In genomic region chr4:112234952-112235609, GRCh38 we compare ENCODE assay signal across 9 cellular contexts. TPM values are rescaled to one million over a fixed set of nuclear protein-coding genes. Genes with fewer than 3 reads are reported as not detected.
A peak's percentile ranks its signal among the peaks of the same experiment; 100 is the strongest.
DNase-seq lines count a peak whose midpoint lies in the region; ATAC-seq and TF ChIP-seq lines count a peak whose summit lies in the region.
"Had no signal": no experiment of that assay in that cellular context is flagged by ENCODE, and none has a peak within 500 bp of the region (broad histone marks: within the 10 kb centered on the region; RNA-seq: fewer than 3 reads in every experiment).

No MANE protein-coding gene starts in this region.

- DNase-seq in activated T-cell treated with anti-CD3 and anti-CD28 coated beads for 24 hours (ENCODE audit: low read depth) (peak; percentile 36), NCI-H128 (lab: John Stamatoyannopoulos, UW; ENCODE audit: unreplicated experiment) (peak; percentile 6), UCSD-AML1 (lab: John Stamatoyannopoulos, UW; ENCODE audit: unreplicated experiment) (peak; percentile 8), dermis microvascular lymphatic vessel endothelial cell (ENCODE audit: low read depth in 2 of 2) (peak; percentile 64 to 84), lung (ENCODE audit: low spot score) (peak; percentile 61), stromal cell of bone marrow (ENCODE audit: low read depth) (peak; percentile 83)
- no peak for DNase-seq in activated T-cell treated with anti-CD3 and anti-CD28 coated beads, Interleukin-2, amount 50 U/mL, for 1 hour

- TF ChIP-seq CTCF in lung (IDR thresholded peaks at IDR 0.05; ENCODE audit: control extremely low read depth, extremely low read depth): peak; percentile 65

- H3K4me3 ChIP-seq in lung: no peak overlapping the region
- H3K4me3 ChIP-seq: skin epidermis had no signal

- ATAC-seq in lung (ENCODE audit: insufficient read depth, low FRiP score): no peak
- no peak for ATAC-seq in GM18858 (IDR thresholded peaks at IDR 0.05; ENCODE audit: unreplicated experiment)

- H3K27me3 ChIP-seq in lung (ENCODE audit: control insufficient read depth, insufficient read depth): no peaks in the 10 kb centered on the region

- 57 to 82% methylated on average over 3 of the region's 3 CpGs for WGBS in lung, 2 donors

- H3K4me1 ChIP-seq in lung (ENCODE audit: control insufficient read depth in 2 of 2, insufficient read depth in 2 of 2, low read length in 2 of 2): no peaks in the 10 kb centered on the region

- H3K36me3 ChIP-seq in lung (ENCODE audit: control insufficient read depth in 2 of 2, insufficient read depth in 2 of 2, low read length in 2 of 2): no peaks in the 10 kb centered on the region

- H3K27ac ChIP-seq in lung (ENCODE audit: low read depth in 1 of 2, low read length in 1 of 2): no peak overlapping the region
- H3K27ac ChIP-seq: skin epidermis had no signal

- peaks cover 0 to 3% of the 10 kb centered on the region in 2 donors for H3K9me3 ChIP-seq in lung (ENCODE audit: control insufficient read depth in 2 of 2, insufficient read depth in 1 of 2, low read length in 1 of 2)

RNA-seq across cellular contexts. Expression of gene AP1AR, which starts 3.5 kb away (rescaled TPM):
- total RNA-seq in dermis microvascular lymphatic vessel endothelial cell: 25.7 and 27.6 TPM in 2 replicates
- 10 to 100 TPM; 22.4 to 25.7 TPM for total RNA-seq in lung
- polyA plus RNA-seq in lung: 10 to 100 TPM; 12.8 to 16.0 TPM

RNA-seq across cellular contexts. Expression of gene TIFA, which starts 50.6 kb away (rescaled TPM):
- total RNA-seq in dermis microvascular lymphatic vessel endothelial cell (11.9 and 12.5 TPM in 2 replicates), lung (10 to 100 TPM in 1 of 2 donors, 1 to 10 TPM in 1; 9.0 to 17.6 TPM)
- polyA plus RNA-seq in lung: 10 to 100 TPM in 1 of 2 donors, 1 to 10 TPM in 1; 5.8 to 23.8 TPM
